In the genomic region with DNA sequence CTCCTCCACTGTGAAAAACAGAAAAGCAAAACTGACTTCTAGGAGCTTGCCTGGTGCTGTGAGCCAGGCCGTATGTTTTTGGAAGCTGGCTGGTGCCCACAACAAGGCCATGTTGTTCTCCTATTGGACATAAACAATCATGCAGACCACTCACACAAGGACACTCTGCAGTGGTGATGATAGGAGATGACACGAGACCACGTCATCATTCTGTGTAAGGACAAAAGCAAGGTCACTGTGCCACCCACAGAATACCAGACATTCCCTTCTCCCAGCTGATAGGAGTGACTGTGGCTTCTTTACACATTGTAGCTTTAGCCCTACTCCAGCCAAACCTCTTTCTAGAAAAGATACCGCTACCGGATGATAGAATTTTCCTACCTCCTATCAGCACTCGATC, we compare ENCODE assay signal across 1 cellular context.
TF ChIP-seq lines count a peak whose summit lies in the region.

No MANE protein-coding gene starts in this region.

TF ChIP-seq in IMR-90, 13 proteins besides CTCF, POLR2A, EP300 and RAD21 (continued from another document):
- TF ChIP-seq FOS (IDR thresholded peaks at IDR 0.05; ENCODE audit: low read depth, low read length) (no peak), BHLHE40 (IDR thresholded peaks at IDR 0.05; ENCODE audit: low read depth, low read length) (0 out of 2 replicates have a peak, but pooled peaks have one; percentile 20), NFE2L2 (IDR thresholded peaks at IDR 0.05; ENCODE audit: low read depth, low read length) (no peak)
